In genomic region chr7:93146465-93147127, GRCh38 we compare ENCODE assay signal across 8 cellular contexts. TPM values are rescaled to one million over a fixed set of nuclear protein-coding genes. Genes with fewer than 3 reads are reported as not detected.
A peak's percentile ranks its signal among the peaks of the same experiment; 100 is the strongest.
DNase-seq lines count a peak whose midpoint lies in the region; ATAC-seq and TF ChIP-seq lines count a peak whose summit lies in the region.

No MANE protein-coding gene starts in this region.

- TF ChIP-seq POLR2A in spleen (IDR thresholded peaks at IDR 0.05): no peak

- no peak for ATAC-seq in Right ventricle myocardium inferior
- no peak for ATAC-seq in effector memory CD8-positive, alpha-beta T cell (replicated peaks)

- H3K36me3 ChIP-seq in left ventricle myocardium inferior (peaks cover 39% of the 10 kb centered on the region), Karpas-422 (ENCODE audit: insufficient read depth, low read length) (no peaks in the 10 kb centered on the region), spleen (peaks cover 0 to 45% (median 34%) of the 10 kb centered on the region in 6 donors), H7 (replicated peaks; ENCODE audit: control insufficient read depth, insufficient read depth, low read length) (no peaks in the 10 kb centered on the region)

- H3K4me1 ChIP-seq in left ventricle myocardium inferior (peaks cover 23% of the 10 kb centered on the region), Karpas-422 (ENCODE audit: low read length) (peaks cover 53% of the 10 kb centered on the region), spleen (peaks cover 8 to 64% (median 31%) of the 10 kb centered on the region in 6 donors)

- no peaks in the 10 kb centered on the region for H3K9me2 ChIP-seq in Karpas-422 (replicated peaks; ENCODE audit: insufficient read depth, low read length)

- DNase-seq in left ventricle myocardium inferior (no peak), Right ventricle myocardium inferior (ENCODE audit: missing footprints) (no peak), Karpas-422 (peak; percentile 59), spleen (no peak), H7 (no peak), NCI-H2227 treated with DMSO at 0.1 percent for 48 hours (lab: John Stamatoyannopoulos, UW) (no peak), NCI-H146 (lab: John Stamatoyannopoulos, UW) (no peak)
- DNase-seq in effector memory CD8-positive, alpha-beta T cell: no peak

- H3K27me3 Mint-ChIP-seq in effector memory CD8-positive, alpha-beta T cell: no peaks in the 10 kb centered on the region

- H3K4me3 ChIP-seq in left ventricle myocardium inferior (peak overlapping the region; percentile 67), Karpas-422 (ENCODE audit: low read length) (peak overlapping the region; percentile 68), spleen (peak overlapping the region; percentile 36 to 71 (median 52)), H7 (ENCODE audit: insufficient read depth, low read depth, low read length) (no peak overlapping the region)

- peak overlapping the region; percentile 86 to 92 for H3K4me3 Mint-ChIP-seq in effector memory CD8-positive, alpha-beta T cell

- H4K20me1 ChIP-seq in Karpas-422 (ENCODE audit: insufficient read depth, low read depth, low read length): no peaks in the 10 kb centered on the region

- H3K9me3 Mint-ChIP-seq in effector memory CD8-positive, alpha-beta T cell: peaks cover 2 to 8% of the 10 kb centered on the region in 2 donors

- no peak for TF ChIP-seq CTCF in left ventricle myocardium inferior (IDR thresholded peaks at IDR 0.05; ENCODE audit: borderline replicate concordance)
- no peak for TF ChIP-seq CTCF in spleen (IDR thresholded peaks at IDR 0.05 in 8 of 11, conservative IDR thresholded peaks at IDR 0.05 in 3 of 11)

- peaks cover 40% of the 10 kb centered on the region for H3K36me3 Mint-ChIP-seq in effector memory CD8-positive, alpha-beta T cell (ENCODE audit: insufficient read depth)

- peaks cover 23 to 31% of the 10 kb centered on the region in 2 donors for H3K4me1 Mint-ChIP-seq in effector memory CD8-positive, alpha-beta T cell (ENCODE audit: low read depth in 2 of 2)

- H3K4me2 ChIP-seq in Karpas-422 (ENCODE audit: low read depth, low read length, poor library complexity, severe bottlenecking): peak overlapping the region; percentile 77

- no peaks in the 10 kb centered on the region for H3K79me2 ChIP-seq in Karpas-422 (ENCODE audit: low read length)

- H3K27me3 ChIP-seq in left ventricle myocardium inferior (ENCODE audit: low read depth): no peaks in the 10 kb centered on the region
- no peaks in the 10 kb centered on the region for H3K27me3 ChIP-seq in Karpas-422 (ENCODE audit: low read length)
- no peaks in the 10 kb centered on the region for H3K27me3 ChIP-seq in spleen (replicated peaks in 1 of 7)
- H3K27me3 ChIP-seq in H7 (ENCODE audit: control insufficient read depth, insufficient read depth, low read length): no peaks in the 10 kb centered on the region

- intact Hi-C loops in left ventricle myocardium inferior (cut with micrococcal nuclease) (no loop called here), Right ventricle myocardium inferior (cut with DNase I) (no loop called here), spleen (cut with DNase I; ENCODE audit: low total_unique reads) (no loop called here)

- H3K9ac ChIP-seq in Karpas-422 (ENCODE audit: low read length): peak overlapping the region; percentile 68

- 16 to 25% (median 20%) methylated on average over 5 of the region's 5 CpGs for WGBS in spleen, 5 donors

- peak overlapping the region; percentile 98 for H3K27ac Mint-ChIP-seq in effector memory CD8-positive, alpha-beta T cell

- H3K9me3 ChIP-seq in left ventricle myocardium inferior (replicated peaks) (peaks cover 5% of the 10 kb centered on the region), Karpas-422 (ENCODE audit: low read length) (no peaks in the 10 kb centered on the region), spleen (no peaks in the 10 kb centered on the region)

- peak overlapping the region; percentile 98 for H2AFZ ChIP-seq in Karpas-422 (ENCODE audit: low read length)

- H3K27ac ChIP-seq in left ventricle myocardium inferior (replicated peaks) (peak overlapping the region; percentile 68), Karpas-422 (ENCODE audit: low read length) (peak overlapping the region; percentile 60), spleen (peak overlapping the region in 7 of 8 donors; percentile 75 to 86 (median 83))

RNA-seq across cellular contexts. Expression of gene SAMD9L, which starts 1.6 kb away (rescaled TPM):
- total RNA-seq in left ventricle myocardium inferior: 3.7 TPM
- total RNA-seq in Right ventricle myocardium inferior: 3.8 TPM
- 14.8 and 26.4 TPM in 2 replicates for total RNA-seq in Karpas-422 (2014; rRNA removed; shearing (Covaris generic); ENCODE audit: low replicate concordance)
- total RNA-seq in spleen: 10 to 100 TPM; 34.8 to 61.3 (median 52.7) TPM
- 10 to 100 TPM in 2 of 3 donors, 1 to 10 TPM in 1; 8.5 to 13.0 (median 12.0) TPM for polyA plus RNA-seq in spleen
- total RNA-seq in H7 (2014; rRNA removed; shearing (Covaris generic)): not detected in 2 replicates

RNA-seq across cellular contexts. Expression of gene SAMD9, which starts 28.8 kb away (rescaled TPM):
- 2.8 TPM for total RNA-seq in left ventricle myocardium inferior
- 3.2 TPM for total RNA-seq in Right ventricle myocardium inferior
- 16.9 and 28.8 TPM in 2 replicates for total RNA-seq in Karpas-422 (2014; rRNA removed; shearing (Covaris generic); ENCODE audit: low replicate concordance)
- total RNA-seq in spleen: 10 to 100 TPM; 27.8 to 44.8 (median 33.1) TPM
- polyA plus RNA-seq in spleen: 1 to 10 TPM; 7.0 to 8.2 (median 7.1) TPM
- 0.04 and 0.10 TPM in 2 replicates for total RNA-seq in H7 (2014; rRNA removed; shearing (Covaris generic))
